ENCODE assay signal across 8 cellular contexts in the genomic region with DNA sequence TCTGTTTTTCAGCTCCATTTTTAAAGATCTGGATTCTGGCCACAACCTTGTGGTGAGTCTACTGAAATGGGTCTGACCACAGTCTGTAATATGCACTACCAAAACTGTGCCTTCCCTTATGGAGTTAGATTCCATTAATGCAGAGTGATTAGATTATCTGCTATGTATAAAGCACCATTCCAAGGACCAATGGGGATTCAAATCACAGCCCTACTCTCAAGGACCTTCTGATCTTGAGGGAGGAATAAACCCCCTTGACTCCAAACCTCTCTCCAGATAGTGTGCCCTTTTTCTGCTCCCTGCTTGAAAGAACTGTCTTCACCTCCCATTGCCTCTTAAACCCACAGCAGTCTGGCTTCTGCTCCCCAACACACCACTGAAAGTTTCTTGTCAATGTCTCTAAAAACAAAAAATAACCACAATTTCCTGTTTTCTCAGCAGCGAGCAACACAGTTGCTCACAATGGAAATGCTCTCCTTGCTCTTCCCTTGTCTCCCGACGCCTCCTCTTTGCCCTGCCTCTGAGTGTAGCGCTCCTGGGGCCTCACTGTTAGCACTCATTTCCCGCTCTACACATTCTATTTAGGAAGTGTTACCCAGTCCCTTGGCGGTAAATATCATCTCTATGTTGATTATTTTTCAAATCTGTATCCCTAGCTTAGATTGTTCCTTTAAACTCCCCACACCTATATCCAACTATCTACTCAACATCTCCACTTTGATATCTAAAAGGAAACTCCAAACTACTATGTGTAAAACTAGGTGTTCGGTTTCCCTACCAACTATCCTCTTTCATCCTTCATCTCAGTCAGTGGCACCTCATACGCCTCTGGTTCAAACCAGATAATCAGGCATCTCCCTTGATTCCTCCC. TPM values are rescaled to one million over a fixed set of nuclear protein-coding genes. Genes with fewer than 3 reads are reported as not detected.
DNase-seq lines count a peak whose midpoint lies in the region; ATAC-seq and TF ChIP-seq lines count a peak whose summit lies in the region.

No MANE protein-coding gene starts in this region.

- peaks cover 3% of the 10 kb centered on the region for H3K27me3 ChIP-seq in ovary

- intact Hi-C loops in ovary (cut with DNase I) = no loop called here

- no peak for TF ChIP-seq POLR2A in ovary (IDR thresholded peaks at IDR 0.05)

- no peaks in the 10 kb centered on the region for H3K36me3 ChIP-seq in ovary

- peak; percentile 46 for DNase-seq in GM03348 (ENCODE audit: low spot score)
- DNase-seq in activated naive CD8-positive, alpha-beta T cell treated with anti-CD3 and anti-CD28 coated beads, Interleukin-2, amount 50 U/mL, for 24 hours = no peak
- DNase-seq in stromal cell of bone marrow (ENCODE audit: low read depth) = peak; percentile 45
- DNase-seq in ovary = no peak
- DNase-seq in NCI-H2081 treated with DMSO at 0.1 percent for 48 hours (lab: John Stamatoyannopoulos, UW) = no peak
- no peak for DNase-seq in epidermal melanocyte (ENCODE audit: insufficient read length, low spot score)

- H3K4me1 ChIP-seq in ovary (ENCODE audit: insufficient read depth) = no peaks in the 10 kb centered on the region

- H3K9me3 Mint-ChIP-seq in activated naive CD8-positive, alpha-beta T cell treated with anti-CD3 and anti-CD28 coated beads, Interleukin-2, amount 50 U/mL, for 24 hours = no peaks in the 10 kb centered on the region

- no peaks in the 10 kb centered on the region for H3K9me3 ChIP-seq in ovary

- peak overlapping the region; percentile 60 for H3K27ac Mint-ChIP-seq in activated naive CD8-positive, alpha-beta T cell treated with anti-CD3 and anti-CD28 coated beads, Interleukin-2, amount 50 U/mL, for 24 hours

- TF ChIP-seq EP300 in ovary (IDR thresholded peaks at IDR 0.05) = no peak

- peak overlapping the region; percentile 28 for H3K4me3 Mint-ChIP-seq in activated naive CD8-positive, alpha-beta T cell treated with anti-CD3 and anti-CD28 coated beads, Interleukin-2, amount 50 U/mL, for 24 hours

- no peak for TF ChIP-seq CTCF in ovary (IDR thresholded peaks at IDR 0.05)

- no peak overlapping the region for H3K4me3 ChIP-seq in ovary

- peaks cover 42% of the 10 kb centered on the region for H3K4me1 Mint-ChIP-seq in activated naive CD8-positive, alpha-beta T cell treated with anti-CD3 and anti-CD28 coated beads, Interleukin-2, amount 50 U/mL, for 24 hours

- peaks cover 10% of the 10 kb centered on the region for H3K36me3 Mint-ChIP-seq in activated naive CD8-positive, alpha-beta T cell treated with anti-CD3 and anti-CD28 coated beads, Interleukin-2, amount 50 U/mL, for 24 hours (ENCODE audit: low read depth)

- no peak overlapping the region for H3K27ac ChIP-seq in ovary

- ATAC-seq in GM21360 (IDR thresholded peaks at IDR 0.05; ENCODE audit: unreplicated experiment) = peak; percentile 93
- ATAC-seq in HG03521 (IDR thresholded peaks at IDR 0.05; ENCODE audit: unreplicated experiment) = peak; percentile 79
- ATAC-seq in activated naive CD8-positive, alpha-beta T cell treated with anti-CD3 and anti-CD28 coated beads, Interleukin-2, amount 50 U/mL, for 24 hours = peak; percentile 78

- WGBS in ovary, 3 donors = 64 to 71% (median 70%) methylated on average over 8 of the region's 8 CpGs

- H3K27me3 Mint-ChIP-seq in activated naive CD8-positive, alpha-beta T cell treated with anti-CD3 and anti-CD28 coated beads, Interleukin-2, amount 50 U/mL, for 24 hours = no peaks in the 10 kb centered on the region

RNA-seq across cellular contexts. Expression of a gene that starts 13.6 kb away (rescaled TPM):
- 10 to 100 TPM; 16.5 to 26.0 (median 19.3) TPM for total RNA-seq in ovary
- polyA plus RNA-seq in ovary = 10 to 100 TPM in 1 of 2 donors, 1 to 10 TPM in 1; 5.7 to 10.9 TPM

RNA-seq across cellular contexts. Expression of a gene that starts 45.6 kb away (rescaled TPM):
- total RNA-seq in ovary = 10 to 100 TPM in 1 of 7 donors, 1 to 10 TPM in 6; 1.2 to 21.0 (median 1.8) TPM
- polyA plus RNA-seq in ovary = under 1 TPM; 0.52 to 0.87 TPM

Comparison
In these comparisons a context has a peak if more than half of its experiments do, and no peak if none do; other contexts are left out.
1. DNase-seq: peak in GM03348 (single experiment) and stromal cell of bone marrow (single experiment); none in activated naive CD8-positive, alpha-beta T cell treated with anti-CD3 and anti-CD28 coated beads, Interleukin-2, amount 50 U/mL, for 24 hours (single experiment), ovary (0 of 5), NCI-H2081 treated with DMSO at 0.1 percent for 48 hours (single experiment) and epidermal melanocyte (single experiment).
2. Peak in every context shown above with its lines, with median percentiles within 50 percentile points of each other: ATAC-seq.